In genomic region chr7:86968618-86969017, GRCh38 we compare ENCODE assay signal across 22 cellular contexts.
DNase-seq lines count a peak whose midpoint lies in the region; ATAC-seq, FAIRE-seq and TF ChIP-seq lines count a peak whose summit lies in the region.
"Had no signal": no experiment of that assay in that cellular context is flagged by ENCODE, and none has a peak within 500 bp of the region (broad histone marks: within the 10 kb centered on the region; RNA-seq: fewer than 3 reads in every experiment).

No MANE protein-coding gene starts in this region.

- in situ Hi-C loops in K562 (cut with MboI): no loop called here

- peaks cover 9% of the 10 kb centered on the region; the same call in 1 of the 2 replicates for H4K20me1 ChIP-seq in K562 (replicated peaks; ENCODE audit: control insufficient read depth, insufficient read depth, low read length)
- H4K20me1 ChIP-seq: BLaER1 had no signal

- FAIRE-seq in K562 (lab: Jason Lieb, UNC): no peak
- FAIRE-seq: bronchial epithelial cell, urothelium cell line had no signal

- peaks cover 22% of the 10 kb centered on the region; the same call in 2 of the 3 replicates for H3K79me2 ChIP-seq in K562 (ENCODE audit: control insufficient read depth, insufficient read depth, low read length)

- no peaks in the 10 kb centered on the region for H3K9me3 ChIP-seq in K562 (replicated peaks; ENCODE audit: control insufficient read depth, insufficient read depth, low read depth, low read length)
- H3K9me3 ChIP-seq in sigmoid colon: no peaks in the 10 kb centered on the region
- no peaks in the 10 kb centered on the region for H3K9me3 ChIP-seq in prostate gland
- H3K9me3 ChIP-seq: adrenal gland, BLaER1, MG63, Peyer's patch had no signal

- TF ChIP-seq CTCF in K562 (IDR thresholded peaks at IDR 0.05 in 2 of 3, conservative IDR thresholded peaks at IDR 0.05 in 1 of 3; ENCODE audit: insufficient read depth in 2 of 3, low read depth in 1 of 3, low read length in 3 of 3) (no peak), sigmoid colon (IDR thresholded peaks at IDR 0.05) (no peak), prostate gland (IDR thresholded peaks at IDR 0.05) (no peak)

- no peak for TF ChIP-seq POLR2A in K562 (conservative IDR thresholded peaks at IDR 0.05)
- no peak for TF ChIP-seq POLR2A in sigmoid colon (IDR thresholded peaks at IDR 0.05)
- TF ChIP-seq POLR2A in prostate gland (IDR thresholded peaks at IDR 0.05): no peak

- no TSS peak for BruUV-seq in K562 (replicated peaks; lab: Mats Ljungman, UMichigan)

- no peak overlapping the region for H3K9ac ChIP-seq in K562 (ENCODE audit: insufficient read depth in 1 of 2, low read depth in 2 of 2, low read length in 2 of 2)
- H3K9ac ChIP-seq: BLaER1 had no signal

- H3K9me1 ChIP-seq in K562 (ENCODE audit: control insufficient read depth, insufficient read depth, low read length): no peaks in the 10 kb centered on the region

- TF ChIP-seq RAD21 in K562 (CRISPR knock-in tag; conservative IDR thresholded peaks at IDR 0.05 in 1 of 2, IDR thresholded peaks at IDR 0.05 in 1 of 2): no peak

- no peaks in the 10 kb centered on the region for H3K36me3 ChIP-seq in K562 (ENCODE audit: control insufficient read depth, insufficient read depth, low read length)
- no peaks in the 10 kb centered on the region for H3K36me3 ChIP-seq in sigmoid colon
- H3K36me3 ChIP-seq in prostate gland: no peaks in the 10 kb centered on the region
- H3K36me3 ChIP-seq: adrenal gland, BLaER1, MG63, Peyer's patch had no signal

- CTCF ChIA-PET in K562 (lab: Yijun Ruan, JAX; ENCODE audit: low intra/inter-chr PET ratio): no interaction called here

- no peak overlapping the region for H3K4me3 ChIP-seq in K562
- H3K4me3 ChIP-seq in sigmoid colon: no peak overlapping the region
- H3K4me3 ChIP-seq in prostate gland: no peak overlapping the region
- H3K4me3 ChIP-seq: adrenal gland, BLaER1, hepatocyte, MG63, Peyer's patch had no signal

- DNase-seq in NCI-H2171 treated with DMSO at 0.1 percent for 48 hours (lab: John Stamatoyannopoulos, UW) (peak; percentile 29), NCI-H2171 (lab: John Stamatoyannopoulos, UW) (no peak), NCI-H1092 (lab: John Stamatoyannopoulos, UW) (peak; percentile 31), K562 (ENCODE audit: extremely low read depth in 1 of 4, low spot score in 3 of 4) (no peak), sigmoid colon (peak; percentile 53), prostate gland (ENCODE audit: low spot score) (no peak), HT-29 (ENCODE audit: low spot score) (no peak)
- DNase-seq in activated CD4-positive, alpha-beta T cell treated with anti-CD3 and anti-CD28 coated beads for 1 hour: no peak
- DNase-seq: activated CD4-positive, alpha-beta T cell treated with anti-CD3 and anti-CD28 coated beads, Interleukin-2, amount 50 U/mL, for 48 hours; activated gamma-delta T cell; foreskin keratinocyte; MG63; NCI-H2107; Peyer's patch; stimulated activated CD4-positive, alpha-beta T cell treated with anti-CD3 and anti-CD28 coated beads, Interleukin-12 subunit alpha, Interleukin-12 subunit beta, amount 100 ng/mL, for 4 hours; stimulated activated CD8-positive, alpha-beta memory T cell treated with anti-CD3 and anti-CD28 coated beads, Interleukin-4, amount 100 ng/mL, for 48 hours had no signal

- POLR2A ChIA-PET in K562 (lab: Yijun Ruan, JAX): interaction anchor here (1.4 kb wide), 1 partner anchor 37 kb away, joined by 3 read pairs; no protein-coding TSS in a partner anchor

- H3K27ac ChIP-seq in K562 (ENCODE audit: extremely low read depth, low read depth, low read length) (no peak overlapping the region), sigmoid colon (no peak overlapping the region), prostate gland (no peak overlapping the region)
- H3K27ac ChIP-seq: adrenal gland, BLaER1, foreskin keratinocyte, hepatocyte, HL-60, Peyer's patch had no signal

- no peak for ATAC-seq in K562
- ATAC-seq: foreskin keratinocyte had no signal

- no peak overlapping the region for H2AFZ ChIP-seq in K562 (ENCODE audit: low read depth, low read length)
- H2AFZ ChIP-seq: hepatocyte had no signal

- TF ChIP-seq EP300 in K562 (IDR thresholded peaks at IDR 0.05; ENCODE audit: low read length) (no peak), sigmoid colon (IDR thresholded peaks at IDR 0.05) (no peak)

- no peaks in the 10 kb centered on the region for H3K27me3 ChIP-seq in K562 (ENCODE audit: control insufficient read depth in 2 of 2, insufficient read depth in 2 of 2, low read length in 2 of 2)
- no peaks in the 10 kb centered on the region for H3K27me3 ChIP-seq in sigmoid colon
- no peaks in the 10 kb centered on the region for H3K27me3 ChIP-seq in prostate gland (replicated peaks; ENCODE audit: insufficient read depth)
- H3K27me3 ChIP-seq: adrenal gland, BLaER1, foreskin keratinocyte, hepatocyte, MG63, Peyer's patch had no signal

- no peak overlapping the region for H3K4me2 ChIP-seq in K562 (ENCODE audit: insufficient read depth, low read length)
- H3K4me2 ChIP-seq: BLaER1, hepatocyte had no signal

- intact Hi-C loops in K562 (cut with micrococcal nuclease) (no loop called here), sigmoid colon (cut with DNase I) (no loop called here), prostate gland (cut with DNase I) (no loop called here)

- peaks cover 0 to 19% of the 10 kb centered on the region in 2 experiments; a peak in 2 of 5 replicates for H3K4me1 ChIP-seq in K562 (replicated peaks in 1 of 2; ENCODE audit: control insufficient read depth in 2 of 2, insufficient read depth in 2 of 2, low read length in 2 of 2)
- H3K4me1 ChIP-seq in sigmoid colon: peaks cover 0 to 6% (median 3%) of the 10 kb centered on the region in 4 donors
- no peaks in the 10 kb centered on the region for H3K4me1 ChIP-seq in prostate gland (replicated peaks)
- H3K4me1 ChIP-seq: adrenal gland, BLaER1, foreskin keratinocyte, Peyer's patch had no signal

TF ChIP-seq in K562, 482 proteins besides CTCF, POLR2A, EP300 and RAD21:
- no peak for TF ChIP-seq POLR2H (tag; IDR thresholded peaks at IDR 0.05; ENCODE audit: low read depth)
- peak; percentile 57 for TF ChIP-seq FOSL1 (tag; conservative IDR thresholded peaks at IDR 0.05)
- 0 out of 2 replicates have a peak, but pooled peaks have one; percentile 18 for TF ChIP-seq JUND (IDR thresholded peaks at IDR 0.05; ENCODE audit: borderline replicate concordance, low read depth, low read length)
- TF ChIP-seq JUND (tag; IDR thresholded peaks at IDR 0.05; ENCODE audit: borderline replicate concordance, low read depth, low read length): no peak
TF ChIP-seq in K562: peak in this region for 2.

Comparison
In these comparisons a context has a peak if more than half of its experiments do, and no peak if none do; other contexts are left out.
1. DNase-seq: peak in NCI-H2171 treated with DMSO at 0.1 percent for 48 hours (single experiment), NCI-H1092 (single experiment) and sigmoid colon (single experiment); none in NCI-H2171 (single experiment), K562 (0 of 4), prostate gland (single experiment), HT-29 (single experiment) and activated CD4-positive, alpha-beta T cell treated with anti-CD3 and anti-CD28 coated beads for 1 hour (single experiment).